Comparison of ENCODE assay signal across 1 cellular context in genomic region chr17:61568219-61569072, GRCh38.
TF ChIP-seq lines count a peak whose summit lies in the region.

No MANE protein-coding gene starts in this region.

TF ChIP-seq in K562, 482 proteins besides CTCF, POLR2A, EP300 and RAD21 (continues in another document):
- no peak for TF ChIP-seq ILF3 (IDR thresholded peaks at IDR 0.05; ENCODE audit: borderline replicate concordance)
- TF ChIP-seq PPARD (CRISPR knock-in tag; IDR thresholded peaks at IDR 0.05) = no peak
- TF ChIP-seq GTF2F1 (IDR thresholded peaks at IDR 0.05; ENCODE audit: low read depth, low read length) = no peak
- TF ChIP-seq THAP12 (CRISPR knock-in tag; IDR thresholded peaks at IDR 0.05) = no peak
- TF ChIP-seq ZBTB11 (CRISPR knock-in tag; IDR thresholded peaks at IDR 0.05) = peak in 1 of 3 experiments; percentile 95; a peak in 2 of 6 replicates
- TF ChIP-seq HNRNPUL1 (IDR thresholded peaks at IDR 0.05; ENCODE audit: low read length) = no peak
- no peak for TF ChIP-seq AFF4 (CRISPR knock-in tag; IDR thresholded peaks at IDR 0.05)
- TF ChIP-seq ZNF707 (CRISPR knock-in tag; conservative IDR thresholded peaks at IDR 0.05) = no peak
- TF ChIP-seq CHAMP1 (IDR thresholded peaks at IDR 0.05) = no peak
- TF ChIP-seq RBM15 (IDR thresholded peaks at IDR 0.05; ENCODE audit: insufficient read depth, low read length) = no peak
- no peak for TF ChIP-seq SNRNP70 (optimal IDR thresholded peaks at IDR 0.05; ENCODE audit: low read depth, low read length)
- no peak for TF ChIP-seq U2AF2 (optimal IDR thresholded peaks at IDR 0.05; ENCODE audit: low read depth, low read length)
- peak; percentile 92 for TF ChIP-seq EWSR1 (IDR thresholded peaks at IDR 0.05; ENCODE audit: borderline replicate concordance, low read depth, partially characterized antibody)
- no peak for TF ChIP-seq ZNF146 (CRISPR knock-in tag; IDR thresholded peaks at IDR 0.05; ENCODE audit: unreplicated experiment)
- TF ChIP-seq ZBTB2 (IDR thresholded peaks at IDR 0.05) = no peak
- no peak for TF ChIP-seq ATF2 (CRISPR knock-in tag; IDR thresholded peaks at IDR 0.05)
- TF ChIP-seq ZNF24 (IDR thresholded peaks at IDR 0.05) = no peak
- TF ChIP-seq GMEB1 (CRISPR knock-in tag; IDR thresholded peaks at IDR 0.05) = no peak
- peak in 1 of 2 experiments; percentile 63; a peak in 1 of 4 replicates for TF ChIP-seq BCLAF1 (IDR thresholded peaks at IDR 0.05; ENCODE audit: borderline replicate concordance in 1 of 2, control insufficient read depth in 1 of 2, low read depth in 2 of 2, low read length in 1 of 2)
- no peak for TF ChIP-seq MAFF (IDR thresholded peaks at IDR 0.05; ENCODE audit: low read length)
- no peak for TF ChIP-seq TBL1XR1 (IDR thresholded peaks at IDR 0.05; ENCODE audit: low read length in 2 of 2)
- no peak for TF ChIP-seq E2F3 (CRISPR knock-in tag; IDR thresholded peaks at IDR 0.05)
- no peak for TF ChIP-seq ELF4 (CRISPR knock-in tag; IDR thresholded peaks at IDR 0.05)
- TF ChIP-seq MEF2A (IDR thresholded peaks at IDR 0.05; ENCODE audit: control insufficient read depth, low read depth, low read length) = no peak
- TF ChIP-seq FOXA3 (CRISPR knock-in tag; conservative IDR thresholded peaks at IDR 0.05 in 1 of 2, IDR thresholded peaks at IDR 0.05 in 1 of 2) = 0 out of 4 replicates have a peak, but pooled peaks of 1 of the 2 experiments have one; percentile 20
- TF ChIP-seq ZNF507 (tag; conservative IDR thresholded peaks at IDR 0.05) = no peak
- TF ChIP-seq THRA (IDR thresholded peaks at IDR 0.05) = no peak
- TF ChIP-seq ZNF740 (CRISPR knock-in tag; IDR thresholded peaks at IDR 0.05) = no peak
- TF ChIP-seq ZNF740 (tag; IDR thresholded peaks at IDR 0.05) = no peak
